21 cellular contexts compared by ENCODE assay signal in the genomic region with DNA sequence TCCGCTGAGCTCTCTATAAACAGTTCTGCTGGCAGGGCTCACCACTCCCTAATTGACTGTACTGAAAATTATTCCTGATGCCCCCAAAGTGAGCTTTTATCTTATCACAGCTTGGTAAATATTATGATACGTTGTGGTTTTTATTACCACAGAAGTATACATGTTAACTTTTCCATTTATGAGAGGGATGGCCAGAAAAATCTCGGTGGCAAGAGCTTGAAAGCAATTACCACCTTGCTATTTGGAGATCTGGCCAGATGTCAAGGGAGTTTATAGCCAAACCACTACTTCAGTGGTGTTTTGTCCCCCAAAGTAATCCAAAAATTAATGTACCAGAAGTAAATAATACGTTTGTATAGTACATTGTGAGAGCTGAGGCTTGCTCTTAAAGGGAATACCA.
"Had no signal": no experiment of that assay in that cellular context is flagged by ENCODE, and none has a peak within 500 bp of the region (broad histone marks: within the 10 kb centered on the region; RNA-seq: fewer than 3 reads in every experiment).

No MANE protein-coding gene starts in this region.

- H3K36me3 ChIP-seq: adrenal gland, heart left ventricle, neutrophil, right lobe of liver, transverse colon had no signal

- H3K27ac Mint-ChIP-seq: activated naive CD4-positive, alpha-beta T cell treated with anti-CD3 and anti-CD28 coated beads for 36 hours; activated naive CD8-positive, alpha-beta T cell treated with anti-CD3 and anti-CD28 coated beads for 36 hours; activated T-helper 1 cell treated with anti-CD3 and anti-CD28 coated beads, Interleukin-12 subunit alpha, Interleukin-12 subunit beta, Interleukin-2, Interleukin-4 antibody, amounts not matched to agents 30 ng/mL and 10 ng/mL and 1 ng/mL, durations not matched to agents 14 hours and 24 hours and 36 hours; endodermal cell; mesothelial cell of epicardium; naive B cell; nephron progenitor cell; T-helper 2 cell treated with Interferon-gamma antibody and Interleukin-4, amounts not matched to agents 5 μg/mL and 100 μg/mL, for 36 hours had no signal

- H3K4me3 Mint-ChIP-seq: activated naive CD4-positive, alpha-beta T cell treated with anti-CD3 and anti-CD28 coated beads for 36 hours; activated naive CD8-positive, alpha-beta T cell treated with anti-CD3 and anti-CD28 coated beads for 36 hours; activated T-helper 1 cell treated with anti-CD3 and anti-CD28 coated beads, Interleukin-12 subunit alpha, Interleukin-12 subunit beta, Interleukin-2, Interleukin-4 antibody, amounts not matched to agents 30 ng/mL and 10 ng/mL and 1 ng/mL, durations not matched to agents 14 hours and 24 hours and 36 hours; endodermal cell; mesothelial cell of epicardium; naive B cell; nephron progenitor cell; T-helper 2 cell treated with Interferon-gamma antibody and Interleukin-4, amounts not matched to agents 5 μg/mL and 100 μg/mL, for 36 hours had no signal

- H3K4me1 Mint-ChIP-seq: activated naive CD8-positive, alpha-beta T cell treated with anti-CD3 and anti-CD28 coated beads for 36 hours; endodermal cell; mesothelial cell of epicardium; naive B cell; nephron progenitor cell had no signal

- H3K4me3 ChIP-seq: adrenal gland, heart left ventricle, right lobe of liver, testis, transverse colon had no signal

- DNase-seq: activated CD4-positive, alpha-beta T cell treated with anti-CD3 and anti-CD28 coated beads for 4 hours; activated CD4-positive, alpha-beta T cell treated with anti-CD3 and anti-CD28 coated beads, Interleukin-2, amount 50 U/mL, for 4 hours; activated effector memory CD4-positive, alpha-beta T cell treated with anti-CD3 and anti-CD28 coated beads, Interleukin-2, amount 50 U/mL, for 16 hours; activated naive CD4-positive, alpha-beta T cell treated with anti-CD3 and anti-CD28 coated beads for 36 hours; activated naive CD8-positive, alpha-beta T cell treated with anti-CD3 and anti-CD28 coated beads for 36 hours; adrenal gland; central memory CD4-positive, alpha-beta T cell; endodermal cell; foreskin keratinocyte; heart left ventricle; naive B cell; nephron progenitor cell; right lobe of liver; stimulated activated CD4-positive, alpha-beta T cell treated with anti-CD3 and anti-CD28 coated beads, Interleukin-2, amount 100 ng/mL, for 48 hours; stimulated activated naive CD4-positive, alpha-beta T cell treated with Interleukin-2 at 50 U/mL for 16 hours; testis; transverse colon had no signal

- H3K9me3 Mint-ChIP-seq: activated naive CD4-positive, alpha-beta T cell treated with anti-CD3 and anti-CD28 coated beads for 36 hours; activated naive CD8-positive, alpha-beta T cell treated with anti-CD3 and anti-CD28 coated beads for 36 hours; activated T-helper 1 cell treated with anti-CD3 and anti-CD28 coated beads, Interleukin-12 subunit alpha, Interleukin-12 subunit beta, Interleukin-2, Interleukin-4 antibody, amounts not matched to agents 30 ng/mL and 10 ng/mL and 1 ng/mL, durations not matched to agents 14 hours and 24 hours and 36 hours; endodermal cell; mesothelial cell of epicardium; nephron progenitor cell; T-helper 2 cell treated with Interferon-gamma antibody and Interleukin-4, amounts not matched to agents 5 μg/mL and 100 μg/mL, for 36 hours had no signal

- H3K36me3 Mint-ChIP-seq: activated naive CD8-positive, alpha-beta T cell treated with anti-CD3 and anti-CD28 coated beads for 36 hours; mesothelial cell of epicardium; naive B cell had no signal

- H3K27me3 ChIP-seq: adrenal gland, foreskin keratinocyte, right lobe of liver, testis had no signal
